ENCODE assay signal across 8 cellular contexts in genomic region chr3:46931631-46932441, GRCh38. TPM values are rescaled to one million over a fixed set of nuclear protein-coding genes. Genes with fewer than 3 reads are reported as not detected.
A peak's percentile ranks its signal among the peaks of the same experiment; 100 is the strongest.
DNase-seq lines count a peak whose midpoint lies in the region; ATAC-seq and TF ChIP-seq lines count a peak whose summit lies in the region.

No MANE protein-coding gene starts in this region.

- intact Hi-C loops in dorsolateral prefrontal cortex (cut with DNase I) = loop anchor here (5.0 to 10.0 kb wide), 2 partner anchors 233 to 390 kb away; partner anchors contain the start of gene SETD2 (in 1 of the 2)

- no peaks in the 10 kb centered on the region for H3K27me3 ChIP-seq in dorsolateral prefrontal cortex

- H3K27ac ChIP-seq in dorsolateral prefrontal cortex = peak overlapping the region in 55 of 59 donors; percentile 7 to 82 (median 66)

- TF ChIP-seq CTCF in dorsolateral prefrontal cortex (IDR thresholded peaks at IDR 0.05 in 54 of 56, conservative IDR thresholded peaks at IDR 0.05 in 2 of 56; ENCODE audit: low read depth in 1 of 56, partially characterized antibody in 56 of 56) = no peak

- ATAC-seq in HG03175 (IDR thresholded peaks at IDR 0.05; ENCODE audit: unreplicated experiment) (no peak), GM18498 (IDR thresholded peaks at IDR 0.05; ENCODE audit: unreplicated experiment) (no peak), HG03342 (IDR thresholded peaks at IDR 0.05; ENCODE audit: unreplicated experiment) (no peak)

- H3K4me3 ChIP-seq in dorsolateral prefrontal cortex = peak overlapping the region in 4 of 59 donors; percentile 8 to 22 (median 14)

- DNase-seq in ELR (ENCODE audit: low read depth) (peak; percentile 69), OCI-M1 (lab: John Stamatoyannopoulos, UW) (peak; percentile 87), dorsolateral prefrontal cortex (no peak), myocyte (ENCODE audit: low read depth) (peak; percentile 72)
- no peak for DNase-seq in NK-92 treated with Interleukin-12 subunit alpha and Interleukin-12 subunit beta, amount 100 ng/mL, for 24 hours (lab: John Stamatoyannopoulos, UW)

RNA-seq across cellular contexts. Expression of gene CCDC12, which starts 44.7 kb away (rescaled TPM):
- total RNA-seq in dorsolateral prefrontal cortex (10 to 100 TPM; 30.9 to 54.9 (median 40.5) TPM), myocyte (20.9 and 22.6 TPM in 2 replicates)
- polyA plus RNA-seq in myocyte (2012) = 31.8 TPM

RNA-seq across cellular contexts. Expression of gene NBEAL2, which starts 47.6 kb away (rescaled TPM):
- total RNA-seq in dorsolateral prefrontal cortex (10 to 100 TPM in 112 of 120 experiments, 1 to 10 TPM in 8; 8.2 to 41.7 (median 16.9) TPM), myocyte (2.3 and 4.4 TPM in 2 replicates)
- polyA plus RNA-seq in myocyte (2012) = 4.0 TPM

RNA-seq across cellular contexts. Expression of gene PTH1R, which starts 54.3 kb away (rescaled TPM):
- total RNA-seq in dorsolateral prefrontal cortex = 10 to 100 TPM in 115 of 120 experiments, 1 to 10 TPM in 5; 7.9 to 65.0 (median 17.4) TPM
- total RNA-seq in myocyte = 5.6 and 5.7 TPM in 2 replicates
- 3.6 TPM for polyA plus RNA-seq in myocyte (2012)

Comparison
In these comparisons a context has a peak if more than half of its experiments do, and no peak if none do; other contexts are left out.
1. DNase-seq: peak in ELR (single experiment), OCI-M1 (single experiment) and myocyte (single experiment); none in dorsolateral prefrontal cortex (0 of 10) and NK-92 treated with Interleukin-12 subunit alpha and Interleukin-12 subunit beta, amount 100 ng/mL, for 24 hours (single experiment).